ENCODE assay signal across 8 cellular contexts in genomic region chr4:140150636-140150885, GRCh38. TPM values are rescaled to one million over a fixed set of nuclear protein-coding genes. Genes with fewer than 3 reads are reported as not detected.
A peak's percentile ranks its signal among the peaks of the same experiment; 100 is the strongest.
DNase-seq lines count a peak whose midpoint lies in the region; ATAC-seq and TF ChIP-seq lines count a peak whose summit lies in the region.

No MANE protein-coding gene starts in this region.

- H3K9me3 ChIP-seq in A673 (ENCODE audit: low read depth, low read length, poor library complexity, severe bottlenecking): no peaks in the 10 kb centered on the region
- H3K9me3 ChIP-seq in smooth muscle cell (replicated peaks; ENCODE audit: low read depth): no peaks in the 10 kb centered on the region

- no peaks in the 10 kb centered on the region for H3K9me3 Mint-ChIP-seq in activated naive CD4-positive, alpha-beta T cell treated with anti-CD3 and anti-CD28 coated beads, Interleukin-2, amount 50 U/mL, for 24 hours

- no peak for DNase-seq in A673 (ENCODE audit: low spot score)
- DNase-seq in HFF-Myc (ENCODE audit: extremely low read depth, low read depth): no peak
- no peak for DNase-seq in smooth muscle cell (lab: John Stamatoyannopoulos, UW; ENCODE audit: unreplicated experiment)
- no peak for DNase-seq in superior temporal gyrus (ENCODE audit: extremely low spot score)

- H3K27me3 Mint-ChIP-seq in activated naive CD4-positive, alpha-beta T cell treated with anti-CD3 and anti-CD28 coated beads, Interleukin-2, amount 50 U/mL, for 24 hours: no peaks in the 10 kb centered on the region

- ATAC-seq in HG03439 (IDR thresholded peaks at IDR 0.05; ENCODE audit: unreplicated experiment): no peak
- no peak for ATAC-seq in GM19035 (IDR thresholded peaks at IDR 0.05; ENCODE audit: unreplicated experiment)

- under 1% methylated on average over 13 of the region's 13 CpGs for WGBS in smooth muscle cell (ENCODE audit: low lambda C conversion rate)

- no peaks in the 10 kb centered on the region for H3K36me3 Mint-ChIP-seq in activated naive CD4-positive, alpha-beta T cell treated with anti-CD3 and anti-CD28 coated beads, Interleukin-2, amount 50 U/mL, for 24 hours

- TF ChIP-seq CTCF in A673 (conservative IDR thresholded peaks at IDR 0.05; ENCODE audit: low read depth, low read length) (no peak), HFF-Myc (IDR thresholded peaks at IDR 0.05; ENCODE audit: low read depth, low read length, missing control alignments) (peak; percentile 1), smooth muscle cell (IDR thresholded peaks at IDR 0.05; ENCODE audit: borderline replicate concordance, insufficient read depth, poor library complexity, severe bottlenecking) (no peak)

- POLR2A ChIA-PET in A673 (lab: Charles Lee; ENCODE audit: low non-redundant PET): no interaction called here

- peaks cover 45% of the 10 kb centered on the region for H3K79me2 ChIP-seq in smooth muscle cell (ENCODE audit: low read depth)

- H3K4me2 ChIP-seq in smooth muscle cell: peak overlapping the region; percentile 94

- peaks cover 27% of the 10 kb centered on the region for H3F3A ChIP-seq in smooth muscle cell (ENCODE audit: low read depth)

- no peaks in the 10 kb centered on the region for H4K20me1 ChIP-seq in smooth muscle cell (ENCODE audit: low read depth)

- H3K4me3 ChIP-seq in A673 (ENCODE audit: low read depth, low read length, poor library complexity, severe bottlenecking): peak overlapping the region; percentile 64
- H3K4me3 ChIP-seq in HFF-Myc (replicated peaks; ENCODE audit: low read depth, low read length): peak overlapping the region; percentile 88
- peak overlapping the region; percentile 77 for H3K4me3 ChIP-seq in iPS-11a (ENCODE audit: low read depth, low read length)
- peak overlapping the region; percentile 91 for H3K4me3 ChIP-seq in smooth muscle cell

- H3K4me1 ChIP-seq in A673 (ENCODE audit: insufficient read depth, low read length, poor library complexity, severe bottlenecking): peaks cover 6% of the 10 kb centered on the region
- H3K4me1 ChIP-seq in smooth muscle cell (ENCODE audit: low read depth): peaks cover 26% of the 10 kb centered on the region

- CTCF ChIA-PET in A673 (lab: Charles Lee): interaction anchor here (1.0 kb wide), 2 partner anchors 98 to 103 kb away, joined by 3 to 4 read pairs; no protein-coding TSS in a partner anchor

- H2AFZ ChIP-seq in smooth muscle cell (ENCODE audit: low read depth): peak overlapping the region; percentile 57

- no peaks in the 10 kb centered on the region for H3K36me3 ChIP-seq in A673 (ENCODE audit: insufficient read depth, low read length, poor library complexity, severe bottlenecking)
- no peaks in the 10 kb centered on the region for H3K36me3 ChIP-seq in smooth muscle cell (ENCODE audit: low read depth)

- peak overlapping the region; percentile 88 for H3K27ac ChIP-seq in A673 (ENCODE audit: low read depth, low read length, poor library complexity, severe bottlenecking)
- peak overlapping the region; percentile 94 for H3K27ac ChIP-seq in smooth muscle cell (ENCODE audit: low read depth)

- H3K9ac ChIP-seq in smooth muscle cell (ENCODE audit: low read depth): peak overlapping the region; percentile 92

- H3K27me3 ChIP-seq in A673 (replicated peaks; ENCODE audit: insufficient read depth, low read depth, low read length, poor library complexity) (no peaks in the 10 kb centered on the region), smooth muscle cell (ENCODE audit: low read depth) (no peaks in the 10 kb centered on the region)

- H3K4me1 Mint-ChIP-seq in activated naive CD4-positive, alpha-beta T cell treated with anti-CD3 and anti-CD28 coated beads, Interleukin-2, amount 50 U/mL, for 24 hours: peaks cover 39% of the 10 kb centered on the region

- BruUV-seq in A673 (replicated peaks; lab: Mats Ljungman, UMichigan): no TSS peak

- peak overlapping the region; percentile 88 for H3K27ac Mint-ChIP-seq in activated naive CD4-positive, alpha-beta T cell treated with anti-CD3 and anti-CD28 coated beads, Interleukin-2, amount 50 U/mL, for 24 hours

- intact Hi-C loops in A673 (cut with micrococcal nuclease; ENCODE audit: unreplicated experiment): loop anchor here (5.0 kb wide), 2 partner anchors 53 to 138 kb away; no protein-coding TSS in a partner anchor

- H3K4me3 Mint-ChIP-seq in activated naive CD4-positive, alpha-beta T cell treated with anti-CD3 and anti-CD28 coated beads, Interleukin-2, amount 50 U/mL, for 24 hours: peak overlapping the region; percentile 90

RNA-seq across cellular contexts. Expression of gene MAML3, which starts 3.4 kb away (rescaled TPM):
- 3.7 and 4.3 TPM in 2 replicates for total RNA-seq in A673 (2021)
- total RNA-seq in smooth muscle cell: 12.4 and 12.6 TPM in 2 replicates
- polyA plus RNA-seq in smooth muscle cell: 4.9 and 5.3 TPM in 2 replicates
